1 cellular context compared by ENCODE assay signal in the genomic region with DNA sequence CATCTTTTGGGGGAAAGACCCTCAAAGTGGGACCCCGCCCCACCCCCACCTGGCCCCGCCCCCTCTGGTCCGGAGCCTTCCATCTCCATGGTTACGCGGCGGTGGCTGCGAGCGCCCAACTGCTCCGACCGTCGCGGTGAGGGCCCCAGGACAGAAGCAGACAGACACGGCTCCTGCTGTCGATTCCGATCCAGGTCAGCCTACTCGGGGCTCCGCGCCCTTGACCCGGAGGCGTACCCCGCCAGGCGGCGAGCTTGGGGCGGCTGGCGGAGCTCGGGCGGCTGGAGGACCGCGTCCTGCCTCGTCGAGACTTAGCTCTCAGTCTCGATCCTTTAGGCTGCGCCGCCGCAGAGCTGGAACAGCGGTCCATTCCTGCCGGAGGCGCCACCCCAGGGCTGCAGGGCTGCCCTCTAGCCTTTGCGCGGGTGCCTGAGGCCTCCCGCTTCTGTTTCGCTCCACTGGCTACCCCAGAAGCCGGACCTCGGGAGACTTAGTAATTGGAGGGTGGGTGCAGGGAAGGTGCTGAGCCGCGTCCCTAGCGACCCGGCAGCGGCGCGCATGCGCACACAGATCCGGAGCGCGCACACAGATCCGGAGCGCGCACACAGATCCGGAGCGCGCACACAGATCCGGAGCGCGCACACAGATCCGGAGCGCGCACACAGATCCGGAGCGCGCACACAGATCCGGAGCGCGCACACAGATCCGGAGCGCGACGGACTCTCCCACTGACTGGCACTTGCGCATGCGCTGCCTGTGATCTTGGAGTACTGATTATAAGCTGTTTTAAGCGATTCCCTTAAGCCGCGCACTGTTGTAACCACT.
A peak's percentile ranks its signal among the peaks of the same experiment; 100 is the strongest.
TF ChIP-seq lines count a peak whose summit lies in the region.

Gene CFAP206 (plus strand): TSS at position 77 of the 825 bp plus-strand sequence. CDS start 1,868 bp downstream, outside the sequence.

TF ChIP-seq in HepG2, 621 proteins besides CTCF, POLR2A, EP300 and RAD21 (continued from another document and continues in another):
- TF ChIP-seq ZNF18 (CRISPR knock-in tag; IDR thresholded peaks at IDR 0.05; ENCODE audit: insufficient replicate concordance) (no peak), ZNF570 (CRISPR knock-in tag; IDR thresholded peaks at IDR 0.05; ENCODE audit: borderline replicate concordance) (no peak), ZNF639 (CRISPR knock-in tag; conservative IDR thresholded peaks at IDR 0.05) (no peak), HMG20A (CRISPR knock-in tag; IDR thresholded peaks at IDR 0.05; ENCODE audit: borderline replicate concordance) (no peak), RBAK (CRISPR knock-in tag; IDR thresholded peaks at IDR 0.05) (no peak), ZNF205 (CRISPR knock-in tag; IDR thresholded peaks at IDR 0.05) (peak; percentile 100), PRPF4 (IDR thresholded peaks at IDR 0.05; ENCODE audit: low read depth, low read length, poor library complexity, severe bottlenecking) (no peak), ZBTB21 (CRISPR knock-in tag; IDR thresholded peaks at IDR 0.05) (no peak), TGIF2 (CRISPR knock-in tag; IDR thresholded peaks at IDR 0.05) (0 out of 2 replicates have a peak, but pooled peaks have one; percentile 40), ATF7 (IDR thresholded peaks at IDR 0.05) (no peak), ATF7 (CRISPR knock-in tag; IDR thresholded peaks at IDR 0.05) (no peak), MBD4 (IDR thresholded peaks at IDR 0.05; ENCODE audit: borderline replicate concordance, low read length) (no peak), NFKB2 (CRISPR knock-in tag; IDR thresholded peaks at IDR 0.05; ENCODE audit: borderline replicate concordance) (peak; percentile 74; the same call in 1 of the 2 replicates), CENPT (CRISPR knock-in tag; IDR thresholded peaks at IDR 0.05; ENCODE audit: low read depth) (no peak), ZNF841 (CRISPR knock-in tag; IDR thresholded peaks at IDR 0.05; ENCODE audit: borderline replicate concordance) (no peak), MYNN (CRISPR knock-in tag; IDR thresholded peaks at IDR 0.05; ENCODE audit: low read depth) (no peak), ZNF839 (CRISPR knock-in tag; IDR thresholded peaks at IDR 0.05; ENCODE audit: borderline replicate concordance) (0 out of 2 replicates have a peak, but pooled peaks have one; percentile 31), ASH2L (IDR thresholded peaks at IDR 0.05; ENCODE audit: insufficient read length, low read depth, low read length) (no peak), NFE2L2 (IDR thresholded peaks at IDR 0.05; ENCODE audit: low read length) (no peak), SMARCC2 (IDR thresholded peaks at IDR 0.05) (no peak), HOXD1 (CRISPR knock-in tag; IDR thresholded peaks at IDR 0.05) (no peak), NFYC (CRISPR knock-in tag; IDR thresholded peaks at IDR 0.05) (no peak), ZNF607 (CRISPR knock-in tag; IDR thresholded peaks at IDR 0.05; ENCODE audit: borderline replicate concordance) (no peak), DNMT1 (CRISPR knock-in tag; IDR thresholded peaks at IDR 0.05) (no peak), MIER2 (CRISPR knock-in tag; IDR thresholded peaks at IDR 0.05) (no peak), ZBED4 (CRISPR knock-in tag; IDR thresholded peaks at IDR 0.05; ENCODE audit: borderline replicate concordance) (no peak), HINFP (CRISPR knock-in tag; IDR thresholded peaks at IDR 0.05; ENCODE audit: low read depth) (no peak)
- TF ChIP-seq, protein P1, sequence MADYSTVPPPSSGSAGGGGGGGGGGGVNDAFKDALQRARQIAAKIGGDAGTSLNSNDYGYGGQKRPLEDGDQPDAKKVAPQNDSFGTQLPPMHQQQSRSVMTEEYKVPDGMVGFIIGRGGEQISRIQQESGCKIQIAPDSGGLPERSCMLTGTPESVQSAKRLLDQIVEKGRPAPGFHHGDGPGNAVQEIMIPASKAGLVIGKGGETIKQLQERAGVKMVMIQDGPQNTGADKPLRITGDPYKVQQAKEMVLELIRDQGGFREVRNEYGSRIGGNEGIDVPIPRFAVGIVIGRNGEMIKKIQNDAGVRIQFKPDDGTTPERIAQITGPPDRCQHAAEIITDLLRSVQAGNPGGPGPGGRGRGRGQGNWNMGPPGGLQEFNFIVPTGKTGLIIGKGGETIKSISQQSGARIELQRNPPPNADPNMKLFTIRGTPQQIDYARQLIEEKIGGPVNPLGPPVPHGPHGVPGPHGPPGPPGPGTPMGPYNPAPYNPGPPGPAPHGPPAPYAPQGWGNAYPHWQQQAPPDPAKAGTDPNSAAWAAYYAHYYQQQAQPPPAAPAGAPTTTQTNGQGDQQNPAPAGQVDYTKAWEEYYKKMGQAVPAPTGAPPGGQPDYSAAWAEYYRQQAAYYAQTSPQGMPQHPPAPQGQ (CRISPR knock-in tag; IDR thresholded peaks at IDR 0.05; ENCODE audit: borderline replicate concordance) = no peak
- TF ChIP-seq, protein P2, sequence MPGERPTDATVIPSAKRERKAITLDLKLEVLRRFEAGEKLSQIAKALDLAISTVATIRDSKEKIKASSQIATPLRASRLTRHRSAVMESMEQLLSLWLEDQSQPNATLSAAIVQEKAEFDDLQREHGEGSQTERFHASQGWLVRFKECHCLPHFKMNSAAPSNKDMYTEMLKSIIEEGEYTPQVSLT (CRISPR knock-in tag; IDR thresholded peaks at IDR 0.05; ENCODE audit: borderline replicate concordance, low read depth) = no peak
- TF ChIP-seq, protein P3, sequence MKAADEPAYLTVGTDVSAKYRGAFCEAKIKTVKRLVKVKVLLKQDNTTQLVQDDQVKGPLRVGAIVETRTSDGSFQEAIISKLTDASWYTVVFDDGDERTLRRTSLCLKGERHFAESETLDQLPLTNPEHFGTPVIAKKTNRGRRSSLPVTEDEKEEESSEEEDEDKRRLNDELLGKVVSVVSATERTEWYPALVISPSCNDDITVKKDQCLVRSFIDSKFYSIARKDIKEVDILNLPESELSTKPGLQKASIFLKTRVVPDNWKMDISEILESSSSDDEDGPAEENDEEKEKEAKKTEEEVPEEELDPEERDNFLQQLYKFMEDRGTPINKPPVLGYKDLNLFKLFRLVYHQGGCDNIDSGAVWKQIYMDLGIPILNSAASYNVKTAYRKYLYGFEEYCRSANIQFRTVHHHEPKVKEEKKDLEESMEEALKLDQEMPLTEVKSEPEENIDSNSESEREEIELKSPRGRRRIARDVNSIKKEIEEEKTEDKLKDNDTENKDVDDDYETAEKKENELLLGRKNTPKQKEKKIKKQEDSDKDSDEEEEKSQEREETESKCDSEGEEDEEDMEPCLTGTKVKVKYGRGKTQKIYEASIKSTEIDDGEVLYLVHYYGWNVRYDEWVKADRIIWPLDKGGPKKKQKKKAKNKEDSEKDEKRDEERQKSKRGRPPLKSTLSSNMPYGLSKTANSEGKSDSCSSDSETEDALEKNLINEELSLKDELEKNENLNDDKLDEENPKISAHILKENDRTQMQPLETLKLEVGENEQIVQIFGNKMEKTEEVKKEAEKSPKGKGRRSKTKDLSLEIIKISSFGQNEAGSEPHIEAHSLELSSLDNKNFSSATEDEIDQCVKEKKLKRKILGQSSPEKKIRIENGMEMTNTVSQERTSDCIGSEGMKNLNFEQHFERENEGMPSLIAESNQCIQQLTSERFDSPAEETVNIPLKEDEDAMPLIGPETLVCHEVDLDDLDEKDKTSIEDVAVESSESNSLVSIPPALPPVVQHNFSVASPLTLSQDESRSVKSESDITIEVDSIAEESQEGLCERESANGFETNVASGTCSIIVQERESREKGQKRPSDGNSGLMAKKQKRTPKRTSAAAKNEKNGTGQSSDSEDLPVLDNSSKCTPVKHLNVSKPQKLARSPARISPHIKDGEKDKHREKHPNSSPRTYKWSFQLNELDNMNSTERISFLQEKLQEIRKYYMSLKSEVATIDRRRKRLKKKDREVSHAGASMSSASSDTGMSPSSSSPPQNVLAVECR (CRISPR knock-in tag; IDR thresholded peaks at IDR 0.05; ENCODE audit: borderline replicate concordance) = peak; percentile 96
- TF ChIP-seq, protein P4, sequence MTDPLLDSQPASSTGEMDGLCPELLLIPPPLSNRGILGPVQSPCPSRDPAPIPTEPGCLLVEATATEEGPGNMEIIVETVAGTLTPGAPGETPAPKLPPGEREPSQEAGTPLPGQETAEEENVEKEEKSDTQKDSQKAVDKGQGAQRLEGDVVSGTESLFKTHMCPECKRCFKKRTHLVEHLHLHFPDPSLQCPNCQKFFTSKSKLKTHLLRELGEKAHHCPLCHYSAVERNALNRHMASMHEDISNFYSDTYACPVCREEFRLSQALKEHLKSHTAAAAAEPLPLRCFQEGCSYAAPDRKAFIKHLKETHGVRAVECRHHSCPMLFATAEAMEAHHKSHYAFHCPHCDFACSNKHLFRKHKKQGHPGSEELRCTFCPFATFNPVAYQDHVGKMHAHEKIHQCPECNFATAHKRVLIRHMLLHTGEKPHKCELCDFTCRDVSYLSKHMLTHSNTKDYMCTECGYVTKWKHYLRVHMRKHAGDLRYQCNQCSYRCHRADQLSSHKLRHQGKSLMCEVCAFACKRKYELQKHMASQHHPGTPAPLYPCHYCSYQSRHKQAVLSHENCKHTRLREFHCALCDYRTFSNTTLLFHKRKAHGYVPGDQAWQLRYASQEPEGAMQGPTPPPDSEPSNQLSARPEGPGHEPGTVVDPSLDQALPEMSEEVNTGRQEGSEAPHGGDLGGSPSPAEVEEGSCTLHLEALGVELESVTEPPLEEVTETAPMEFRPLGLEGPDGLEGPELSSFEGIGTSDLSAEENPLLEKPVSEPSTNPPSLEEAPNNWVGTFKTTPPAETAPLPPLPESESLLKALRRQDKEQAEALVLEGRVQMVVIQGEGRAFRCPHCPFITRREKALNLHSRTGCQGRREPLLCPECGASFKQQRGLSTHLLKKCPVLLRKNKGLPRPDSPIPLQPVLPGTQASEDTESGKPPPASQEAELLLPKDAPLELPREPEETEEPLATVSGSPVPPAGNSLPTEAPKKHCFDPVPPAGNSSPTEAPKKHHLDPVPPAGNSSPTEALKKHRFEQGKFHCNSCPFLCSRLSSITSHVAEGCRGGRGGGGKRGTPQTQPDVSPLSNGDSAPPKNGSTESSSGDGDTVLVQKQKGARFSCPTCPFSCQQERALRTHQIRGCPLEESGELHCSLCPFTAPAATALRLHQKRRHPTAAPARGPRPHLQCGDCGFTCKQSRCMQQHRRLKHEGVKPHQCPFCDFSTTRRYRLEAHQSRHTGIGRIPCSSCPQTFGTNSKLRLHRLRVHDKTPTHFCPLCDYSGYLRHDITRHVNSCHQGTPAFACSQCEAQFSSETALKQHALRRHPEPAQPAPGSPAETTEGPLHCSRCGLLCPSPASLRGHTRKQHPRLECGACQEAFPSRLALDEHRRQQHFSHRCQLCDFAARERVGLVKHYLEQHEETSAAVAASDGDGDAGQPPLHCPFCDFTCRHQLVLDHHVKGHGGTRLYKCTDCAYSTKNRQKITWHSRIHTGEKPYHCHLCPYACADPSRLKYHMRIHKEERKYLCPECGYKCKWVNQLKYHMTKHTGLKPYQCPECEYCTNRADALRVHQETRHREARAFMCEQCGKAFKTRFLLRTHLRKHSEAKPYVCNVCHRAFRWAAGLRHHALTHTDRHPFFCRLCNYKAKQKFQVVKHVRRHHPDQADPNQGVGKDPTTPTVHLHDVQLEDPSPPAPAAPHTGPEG (CRISPR knock-in tag; IDR thresholded peaks at IDR 0.05) = no peak
